ENCODE assay signal across 15 cellular contexts in genomic region chr6:167685654-167686053, GRCh38.
A peak's percentile ranks its signal among the peaks of the same experiment; 100 is the strongest.
DNase-seq lines count a peak whose midpoint lies in the region; ATAC-seq and TF ChIP-seq lines count a peak whose summit lies in the region.
"Had no signal": no experiment of that assay in that cellular context is flagged by ENCODE, and none has a peak within 500 bp of the region (broad histone marks: within the 10 kb centered on the region; RNA-seq: fewer than 3 reads in every experiment).

No MANE protein-coding gene starts in this region.

- ATAC-seq in Right ventricle myocardium inferior (no peak), esophagus mucosa (peak; percentile 25), HG02852 (IDR thresholded peaks at IDR 0.05; ENCODE audit: unreplicated experiment) (no peak), HG02678 (IDR thresholded peaks at IDR 0.05; ENCODE audit: unreplicated experiment) (no peak)
- ATAC-seq: HCT116, Panc1 had no signal

- CTCF ChIA-PET in RWPE1 (lab: Yijun Ruan, JAX), result no interaction called here

- H3K27ac ChIP-seq in left ventricle myocardium inferior (replicated peaks), result peak overlapping the region; percentile 0
- H3K27ac ChIP-seq in RWPE1, result no peak overlapping the region
- H3K27ac ChIP-seq: C4-2B had no signal

- H3K4me3 ChIP-seq in left ventricle myocardium inferior, result no peak overlapping the region

- TF ChIP-seq CTCF in left ventricle myocardium inferior (IDR thresholded peaks at IDR 0.05; ENCODE audit: borderline replicate concordance) (no peak), RWPE1 (conservative IDR thresholded peaks at IDR 0.05; ENCODE audit: low read depth) (no peak)

- intact Hi-C loops in left ventricle myocardium inferior (cut with micrococcal nuclease), result no loop called here
- intact Hi-C loops in Right ventricle myocardium inferior (cut with DNase I), result no loop called here

- H3K27me3 ChIP-seq in left ventricle myocardium inferior (ENCODE audit: low read depth), result no peaks in the 10 kb centered on the region

- peaks cover 61% of the 10 kb centered on the region for H3K4me1 ChIP-seq in left ventricle myocardium inferior

- H3K9me3 ChIP-seq in left ventricle myocardium inferior (replicated peaks), result no peaks in the 10 kb centered on the region

- POLR2A ChIA-PET in RWPE1 (lab: Yijun Ruan, JAX; ENCODE audit: low non-redundant PET), result no interaction called here

- DNase-seq in left ventricle myocardium inferior (no peak), Right ventricle myocardium inferior (ENCODE audit: missing footprints) (no peak), NCI-H1694 (lab: John Stamatoyannopoulos, UW) (peak; percentile 16), renal cortical epithelial cell (ENCODE audit: low read depth) (peak; percentile 40), RWPE1 (ENCODE audit: low spot score) (no peak)
- DNase-seq: GF-D8, NCI-H1417 treated with DMSO at 0.1 percent for 48 hours, NCI-H446 treated with DMSO at 0.1 percent for 48 hours, SW 1271 had no signal

- no peaks in the 10 kb centered on the region for H3K36me3 ChIP-seq in left ventricle myocardium inferior

Comparison
In these comparisons a context has a peak if more than half of its experiments do, and no peak if none do; other contexts are left out.
1. DNase-seq: peak in NCI-H1694 (single experiment) and renal cortical epithelial cell (single experiment); none in left ventricle myocardium inferior (single experiment), Right ventricle myocardium inferior (single experiment) and RWPE1 (single experiment).